Comparison of ENCODE assay signal across 12 cellular contexts in genomic region chr18:57930476-57930875, GRCh38.
DNase-seq lines count a peak whose midpoint lies in the region; ATAC-seq, FAIRE-seq and TF ChIP-seq lines count a peak whose summit lies in the region.
"Had no signal": no experiment of that assay in that cellular context is flagged by ENCODE, and none has a peak within 500 bp of the region (broad histone marks: within the 10 kb centered on the region; RNA-seq: fewer than 3 reads in every experiment).

No MANE protein-coding gene starts in this region.

- no peak overlapping the region for H3K27ac ChIP-seq in OCI-LY3 (ENCODE audit: low read length)
- no peak overlapping the region for H3K27ac ChIP-seq in left lung
- H3K27ac ChIP-seq: skin epidermis had no signal

- peaks cover 32% of the 10 kb centered on the region for H3K4me1 ChIP-seq in OCI-LY3 (ENCODE audit: low read length)
- peaks cover 0 to 2% of the 10 kb centered on the region in 2 donors for H3K4me1 ChIP-seq in left lung
- H3K4me1 ChIP-seq: tibial nerve had no signal

- TF ChIP-seq POLR2A in H54 (IDR thresholded peaks at IDR 0.05; ENCODE audit: low read depth, low read length) = no peak

- peak overlapping the region; percentile 48 for H2AFZ ChIP-seq in OCI-LY3 (ENCODE audit: low read depth, low read length)

- no peaks in the 10 kb centered on the region for H4K20me1 ChIP-seq in OCI-LY3 (ENCODE audit: insufficient read depth, low read length)

- ATAC-seq in left lung (peak; percentile 71), GM21717 (IDR thresholded peaks at IDR 0.05; ENCODE audit: unreplicated experiment) (no peak)
- ATAC-seq: naive thymus-derived CD8-positive, alpha-beta T cell had no signal

- no peak for DNase-seq in H54 (ENCODE audit: insufficient read length, low spot score)
- DNase-seq in NCI-H1105 treated with DMSO at 0.1 percent for 48 hours (lab: John Stamatoyannopoulos, UW) = peak; percentile 95
- DNase-seq in left lung = no peak
- DNase-seq in NCI-H1694 treated with DMSO at 0.1 percent for 48 hours (lab: John Stamatoyannopoulos, UW) = no peak
- no peak for DNase-seq in stimulated activated CD4-positive, alpha-beta T cell treated with anti-CD3 and anti-CD28 coated beads, Interleukin-4, amount 100 ng/mL, for 4 hours
- DNase-seq in SKM-1 treated with dmso at 0.1 percent for 144 hours (lab: John Stamatoyannopoulos, UW; ENCODE audit: unreplicated experiment) = no peak
- DNase-seq: naive thymus-derived CD8-positive, alpha-beta T cell had no signal

- no peaks in the 10 kb centered on the region for H3K9me3 ChIP-seq in OCI-LY3 (ENCODE audit: insufficient read depth, low read length)
- no peaks in the 10 kb centered on the region for H3K9me3 ChIP-seq in left lung

- 0 out of 2 replicates have a peak, but pooled peaks cover 6% of the 10 kb centered on the region for H3K27me3 ChIP-seq in OCI-LY3 (ENCODE audit: low read depth, low read length)
- no peaks in the 10 kb centered on the region for H3K27me3 ChIP-seq in left lung
- H3K27me3 ChIP-seq: tibial nerve had no signal

- peak; percentile 62 for FAIRE-seq in H54 (lab: Jason Lieb, UNC)
- FAIRE-seq: H1 had no signal

- intact Hi-C loops in left lung (cut with DNase I) = no loop called here

- H3K36me3 ChIP-seq in OCI-LY3 (replicated peaks; ENCODE audit: low read depth, low read length) (no peaks in the 10 kb centered on the region), left lung (no peaks in the 10 kb centered on the region)
- H3K36me3 ChIP-seq: tibial nerve had no signal

- H3K79me2 ChIP-seq in OCI-LY3 (ENCODE audit: low read length) = no peaks in the 10 kb centered on the region

- H3K9ac ChIP-seq in OCI-LY3 (ENCODE audit: low read length) = no peak overlapping the region

- H3K4me3 ChIP-seq in OCI-LY3 (ENCODE audit: low read length) (peak overlapping the region; percentile 51), left lung (no peak overlapping the region)
- H3K4me3 ChIP-seq: skin epidermis, tibial nerve had no signal

- no peak for TF ChIP-seq CTCF in OCI-LY3 (IDR thresholded peaks at IDR 0.05; ENCODE audit: low read depth, low read length)
- TF ChIP-seq CTCF in left lung (IDR thresholded peaks at IDR 0.05) = no peak

- H3K4me2 ChIP-seq in OCI-LY3 (ENCODE audit: low read length) = peak overlapping the region; percentile 63
